Comparison of ENCODE assay signal across 13 cellular contexts in genomic region chr11:58658553-58659080, GRCh38. TPM values are rescaled to one million over a fixed set of nuclear protein-coding genes. Genes with fewer than 3 reads are reported as not detected.
"Had no signal": no experiment of that assay in that cellular context is flagged by ENCODE, and none has a peak within 500 bp of the region (broad histone marks: within the 10 kb centered on the region; RNA-seq: fewer than 3 reads in every experiment).

No MANE protein-coding gene starts in this region.

- H3K4me3 Mint-ChIP-seq: activated CD8-positive, alpha-beta T cell treated with anti-CD3 and anti-CD28 coated beads, Interleukin-2, amount 10 ng/mL, durations not matched to agents 7 days and 5 days; activated naive CD8-positive, alpha-beta T cell treated with anti-CD3 and anti-CD28 coated beads, Interleukin-2, amount 10 ng/mL, durations not matched to agents 7 days and 5 days; immature natural killer cell; natural killer cell; stimulated activated naive B cell treated with anti-CD40 and anti-IgM and Interleukin-4, amounts not matched to agents 10 μg/mL and 1 μg/mL and 100 μg/mL, for 72 hours had no signal

- H3K27ac ChIP-seq: psoas muscle, tibial nerve, vagina had no signal

- H3K27me3 Mint-ChIP-seq: activated naive CD8-positive, alpha-beta T cell treated with anti-CD3 and anti-CD28 coated beads, Interleukin-2, amount 10 ng/mL, durations not matched to agents 7 days and 5 days had no signal

- H3K27ac Mint-ChIP-seq: activated CD8-positive, alpha-beta T cell treated with anti-CD3 and anti-CD28 coated beads, Interleukin-2, amount 10 ng/mL, durations not matched to agents 7 days and 5 days; activated naive CD8-positive, alpha-beta T cell treated with anti-CD3 and anti-CD28 coated beads, Interleukin-2, amount 10 ng/mL, durations not matched to agents 7 days and 5 days; immature natural killer cell; natural killer cell; stimulated activated naive B cell treated with anti-CD40 and anti-IgM and Interleukin-4, amounts not matched to agents 10 μg/mL and 1 μg/mL and 100 μg/mL, for 72 hours had no signal

- H3K36me3 ChIP-seq: tibial nerve, vagina had no signal

- H3K4me1 ChIP-seq: psoas muscle, vagina had no signal

- ATAC-seq: activated CD8-positive, alpha-beta T cell treated with anti-CD3 and anti-CD28 coated beads, Interleukin-2, amount 10 ng/mL, durations not matched to agents 7 days and 5 days; natural killer cell; psoas muscle; sciatic nerve; stimulated activated naive B cell treated with anti-CD40 and anti-IgM and Interleukin-4, amounts not matched to agents 10 μg/mL and 1 μg/mL and 100 μg/mL, for 72 hours had no signal

- DNase-seq: activated CD8-positive, alpha-beta memory T cell treated with anti-CD3 and anti-CD28 coated beads, Interleukin-2, amount 50 U/mL, for 48 hours; activated CD8-positive, alpha-beta T cell treated with anti-CD3 and anti-CD28 coated beads, Interleukin-2, amount 10 ng/mL, durations not matched to agents 7 days and 5 days; activated naive CD8-positive, alpha-beta T cell treated with anti-CD3 and anti-CD28 coated beads, Interleukin-2, amount 10 ng/mL, durations not matched to agents 7 days and 5 days; effector CD8-positive, alpha-beta T cell; immature natural killer cell; natural killer cell; psoas muscle; stimulated activated CD4-positive, alpha-beta T cell treated with anti-CD3 and anti-CD28 coated beads, Interleukin-2, amount 100 ng/mL, for 24 hours; stimulated activated naive B cell treated with anti-CD40 and anti-IgM and Interleukin-4, amounts not matched to agents 10 μg/mL and 1 μg/mL and 100 μg/mL, for 72 hours; T1000 had no signal

- H3K9me3 Mint-ChIP-seq: activated naive CD8-positive, alpha-beta T cell treated with anti-CD3 and anti-CD28 coated beads, Interleukin-2, amount 10 ng/mL, durations not matched to agents 7 days and 5 days; immature natural killer cell; natural killer cell had no signal

- H3K9me3 ChIP-seq: psoas muscle, tibial nerve, vagina had no signal

- H3K36me3 Mint-ChIP-seq: activated naive CD8-positive, alpha-beta T cell treated with anti-CD3 and anti-CD28 coated beads, Interleukin-2, amount 10 ng/mL, durations not matched to agents 7 days and 5 days; immature natural killer cell; natural killer cell; stimulated activated naive B cell treated with anti-CD40 and anti-IgM and Interleukin-4, amounts not matched to agents 10 μg/mL and 1 μg/mL and 100 μg/mL, for 72 hours had no signal

- H3K27me3 ChIP-seq: vagina had no signal

- H3K4me3 ChIP-seq: psoas muscle, tibial nerve, vagina had no signal

RNA-seq across cellular contexts. Expression of gene CNTF, which starts 36.2 kb away (rescaled TPM):
- total RNA-seq: vagina had no signal
